ENCODE assay signal across 8 cellular contexts in genomic region chr1:10107985-10108663, GRCh38.
A peak's percentile ranks its signal among the peaks of the same experiment; 100 is the strongest.
DNase-seq lines count a peak whose midpoint lies in the region; ATAC-seq and TF ChIP-seq lines count a peak whose summit lies in the region.

No MANE protein-coding gene starts in this region.

- ATAC-seq in GM18861 (IDR thresholded peaks at IDR 0.05; ENCODE audit: unreplicated experiment) (no peak), right lobe of liver (no peak)

- H3K27me3 ChIP-seq in thyroid gland, result no peaks in the 10 kb centered on the region
- no peaks in the 10 kb centered on the region for H3K27me3 ChIP-seq in right lobe of liver

- peaks cover 30 to 31% of the 10 kb centered on the region in 2 donors for H3K36me3 ChIP-seq in thyroid gland
- peaks cover 8 to 41% (median 17%) of the 10 kb centered on the region in 4 donors for H3K36me3 ChIP-seq in right lobe of liver

- H3K9me3 ChIP-seq in thyroid gland, result no peaks in the 10 kb centered on the region
- H3K9me3 ChIP-seq in right lobe of liver, result no peaks in the 10 kb centered on the region

- intact Hi-C loops in thyroid gland (cut with DNase I), result no loop called here
- intact Hi-C loops in right lobe of liver (cut with DNase I), result no loop called here

- peak overlapping the region; percentile 72 to 84 (median 83) for H3K27ac ChIP-seq in thyroid gland
- no peak overlapping the region for H3K27ac ChIP-seq in right lobe of liver

- no peak for TF ChIP-seq POLR2A in thyroid gland (IDR thresholded peaks at IDR 0.05)
- TF ChIP-seq POLR2A in right lobe of liver (IDR thresholded peaks at IDR 0.05), result no peak

- DNase-seq in HPDE6-E6E7 (ENCODE audit: extremely low spot score) (peak; percentile 54), cardiac fibroblast (ENCODE audit: low read depth in 2 of 2) (peak; percentile 59 to 83), kidney glomerular epithelial cell (lab: John Stamatoyannopoulos, UW) (peak; percentile 74), thyroid gland (no peak), NCI-H1048 (lab: John Stamatoyannopoulos, UW) (no peak), right lobe of liver (no peak)
- no peak for DNase-seq in stimulated activated CD4-positive, alpha-beta T cell treated with anti-CD3 and anti-CD28 coated beads, Interleukin-1b, Interleukin-23, amount 100 ng/mL, for 48 hours

- TF ChIP-seq CTCF in cardiac fibroblast (IDR thresholded peaks at IDR 0.05; ENCODE audit: low read depth, low read length) (no peak), thyroid gland (IDR thresholded peaks at IDR 0.05) (no peak), right lobe of liver (IDR thresholded peaks at IDR 0.05) (no peak)

- H3K4me1 ChIP-seq in thyroid gland (peaks cover 7 to 26% of the 10 kb centered on the region in 2 donors), right lobe of liver (no peaks in the 10 kb centered on the region)

- WGBS in thyroid gland, 2 donors, result 71 to 72% methylated on average over 10 of the region's 10 CpGs
- WGBS in right lobe of liver (ENCODE audit: insufficient coverage, low coverage, low lambda C conversion rate, missing lambda C conversion rate), result 89% methylated on average over 10 of the region's 10 CpGs

- H3K4me3 ChIP-seq in cardiac fibroblast (replicated peaks in 1 of 2; ENCODE audit: low read depth in 2 of 2, low read length in 2 of 2) (no peak overlapping the region), thyroid gland (replicated peaks in 1 of 3) (no peak overlapping the region), right lobe of liver (no peak overlapping the region)

Comparison
In these comparisons a context has a peak if more than half of its experiments do, and no peak if none do; other contexts are left out.
1. DNase-seq: peak in HPDE6-E6E7 (single experiment), cardiac fibroblast (2 of 2) and kidney glomerular epithelial cell (single experiment); none in thyroid gland (0 of 2), NCI-H1048 (single experiment), right lobe of liver (0 of 3) and stimulated activated CD4-positive, alpha-beta T cell treated with anti-CD3 and anti-CD28 coated beads, Interleukin-1b, Interleukin-23, amount 100 ng/mL, for 48 hours (single experiment).
2. H3K27ac ChIP-seq: peak in thyroid gland (3 of 3); none in right lobe of liver (0 of 3).